ENCODE assay signal across 1 cellular context in genomic region chr10:98488669-98489430, GRCh38.
TF ChIP-seq lines count a peak whose summit lies in the region.

No MANE protein-coding gene starts in this region.

TF ChIP-seq in HepG2, 621 proteins besides CTCF, POLR2A, EP300 and RAD21 (continued from another document and continues in another):
- TF ChIP-seq HMG20A (CRISPR knock-in tag; IDR thresholded peaks at IDR 0.05; ENCODE audit: borderline replicate concordance) (peak; percentile 66; the same call in 1 of the 2 replicates), PITX1 (CRISPR knock-in tag; IDR thresholded peaks at IDR 0.05) (no peak), GATAD2A (CRISPR knock-in tag; IDR thresholded peaks at IDR 0.05) (peak; percentile 84), SP140L (CRISPR knock-in tag; IDR thresholded peaks at IDR 0.05; ENCODE audit: borderline replicate concordance) (no peak), EHMT2 (IDR thresholded peaks at IDR 0.05; ENCODE audit: borderline replicate concordance, low read depth, low read length) (no peak), ZEB1 (IDR thresholded peaks at IDR 0.05; ENCODE audit: insufficient replicate concordance, low read depth) (no peak), ZNF773 (CRISPR knock-in tag; IDR thresholded peaks at IDR 0.05; ENCODE audit: borderline replicate concordance) (no peak), NCOA1 (CRISPR knock-in tag; IDR thresholded peaks at IDR 0.05) (no peak), SP1 (IDR thresholded peaks at IDR 0.05) (no peak), SP1 (CRISPR knock-in tag; IDR thresholded peaks at IDR 0.05) (no peak), CHD2 (IDR thresholded peaks at IDR 0.05; ENCODE audit: low read depth, low read length) (no peak), GATA4 (IDR thresholded peaks at IDR 0.05; ENCODE audit: borderline replicate concordance, low read depth) (peak; percentile 30; the same call in 1 of the 2 replicates), ZNF224 (CRISPR knock-in tag; IDR thresholded peaks at IDR 0.05) (no peak), NR2F6 (IDR thresholded peaks at IDR 0.05) (peak; percentile 46), NR2F6 (CRISPR knock-in tag; IDR thresholded peaks at IDR 0.05) (peak; percentile 55; the same call in 1 of the 2 replicates), ZBTB3 (CRISPR knock-in tag; IDR thresholded peaks at IDR 0.05; ENCODE audit: borderline replicate concordance, low read depth) (no peak), RBM39 (IDR thresholded peaks at IDR 0.05; ENCODE audit: low read depth, low read length, poor library complexity, severe bottlenecking) (no peak), ZNF737 (CRISPR knock-in tag; IDR thresholded peaks at IDR 0.05; ENCODE audit: borderline replicate concordance) (no peak), ZBTB21 (CRISPR knock-in tag; IDR thresholded peaks at IDR 0.05) (no peak), ZNF101 (CRISPR knock-in tag; IDR thresholded peaks at IDR 0.05; ENCODE audit: borderline replicate concordance, low read depth) (no peak), ZNF577 (CRISPR knock-in tag; IDR thresholded peaks at IDR 0.05; ENCODE audit: borderline replicate concordance, low read depth) (no peak), TAF1 (CRISPR knock-in tag; IDR thresholded peaks at IDR 0.05) (no peak), DPF2 (CRISPR knock-in tag; IDR thresholded peaks at IDR 0.05; ENCODE audit: borderline replicate concordance, low read depth) (0 out of 2 replicates have a peak, but pooled peaks have one; percentile 51), RARA (CRISPR knock-in tag; IDR thresholded peaks at IDR 0.05) (peak; percentile 65), THRA (CRISPR knock-in tag; IDR thresholded peaks at IDR 0.05; ENCODE audit: borderline replicate concordance) (peak; percentile 65; the same call in 1 of the 2 replicates), ZNF180 (CRISPR knock-in tag; IDR thresholded peaks at IDR 0.05; ENCODE audit: borderline replicate concordance, low read depth) (no peak), CBX2 (IDR thresholded peaks at IDR 0.05; ENCODE audit: low read depth, low read length) (no peak), CBX2 (CRISPR knock-in tag; IDR thresholded peaks at IDR 0.05; ENCODE audit: low read depth) (no peak), MXI1 (IDR thresholded peaks at IDR 0.05; ENCODE audit: borderline replicate concordance, low read depth, low read length) (no peak), ZNF703 (CRISPR knock-in tag; IDR thresholded peaks at IDR 0.05; ENCODE audit: borderline replicate concordance) (no peak), SMAD1 (CRISPR knock-in tag; IDR thresholded peaks at IDR 0.05; ENCODE audit: borderline replicate concordance, low read depth) (no peak), HES4 (CRISPR knock-in tag; IDR thresholded peaks at IDR 0.05; ENCODE audit: borderline replicate concordance) (no peak), ZSCAN25 (CRISPR knock-in tag; IDR thresholded peaks at IDR 0.05) (no peak), ZFAT (CRISPR knock-in tag; conservative IDR thresholded peaks at IDR 0.05) (no peak), SALL2 (CRISPR knock-in tag; IDR thresholded peaks at IDR 0.05) (no peak), PHF5A (CRISPR knock-in tag; IDR thresholded peaks at IDR 0.05; ENCODE audit: low read depth, unreplicated experiment) (no peak), MAF1 (CRISPR knock-in tag; IDR thresholded peaks at IDR 0.05; ENCODE audit: borderline replicate concordance) (no peak), MIXL1 (CRISPR knock-in tag; IDR thresholded peaks at IDR 0.05) (no peak), RXRB (CRISPR knock-in tag; IDR thresholded peaks at IDR 0.05; ENCODE audit: borderline replicate concordance) (peak; percentile 53; the same call in 1 of the 2 replicates), ZBTB43 (CRISPR knock-in tag; conservative IDR thresholded peaks at IDR 0.05) (no peak), SALL1 (CRISPR knock-in tag; IDR thresholded peaks at IDR 0.05) (peak; percentile 66), ZNF20 (CRISPR knock-in tag; IDR thresholded peaks at IDR 0.05) (no peak), NFIB (CRISPR knock-in tag; IDR thresholded peaks at IDR 0.05; ENCODE audit: borderline replicate concordance) (no peak), HCFC1 (IDR thresholded peaks at IDR 0.05; ENCODE audit: low read depth, low read length) (no peak), ZFP41 (CRISPR knock-in tag; IDR thresholded peaks at IDR 0.05; ENCODE audit: borderline replicate concordance) (no peak)
- TF ChIP-seq, protein P1, sequence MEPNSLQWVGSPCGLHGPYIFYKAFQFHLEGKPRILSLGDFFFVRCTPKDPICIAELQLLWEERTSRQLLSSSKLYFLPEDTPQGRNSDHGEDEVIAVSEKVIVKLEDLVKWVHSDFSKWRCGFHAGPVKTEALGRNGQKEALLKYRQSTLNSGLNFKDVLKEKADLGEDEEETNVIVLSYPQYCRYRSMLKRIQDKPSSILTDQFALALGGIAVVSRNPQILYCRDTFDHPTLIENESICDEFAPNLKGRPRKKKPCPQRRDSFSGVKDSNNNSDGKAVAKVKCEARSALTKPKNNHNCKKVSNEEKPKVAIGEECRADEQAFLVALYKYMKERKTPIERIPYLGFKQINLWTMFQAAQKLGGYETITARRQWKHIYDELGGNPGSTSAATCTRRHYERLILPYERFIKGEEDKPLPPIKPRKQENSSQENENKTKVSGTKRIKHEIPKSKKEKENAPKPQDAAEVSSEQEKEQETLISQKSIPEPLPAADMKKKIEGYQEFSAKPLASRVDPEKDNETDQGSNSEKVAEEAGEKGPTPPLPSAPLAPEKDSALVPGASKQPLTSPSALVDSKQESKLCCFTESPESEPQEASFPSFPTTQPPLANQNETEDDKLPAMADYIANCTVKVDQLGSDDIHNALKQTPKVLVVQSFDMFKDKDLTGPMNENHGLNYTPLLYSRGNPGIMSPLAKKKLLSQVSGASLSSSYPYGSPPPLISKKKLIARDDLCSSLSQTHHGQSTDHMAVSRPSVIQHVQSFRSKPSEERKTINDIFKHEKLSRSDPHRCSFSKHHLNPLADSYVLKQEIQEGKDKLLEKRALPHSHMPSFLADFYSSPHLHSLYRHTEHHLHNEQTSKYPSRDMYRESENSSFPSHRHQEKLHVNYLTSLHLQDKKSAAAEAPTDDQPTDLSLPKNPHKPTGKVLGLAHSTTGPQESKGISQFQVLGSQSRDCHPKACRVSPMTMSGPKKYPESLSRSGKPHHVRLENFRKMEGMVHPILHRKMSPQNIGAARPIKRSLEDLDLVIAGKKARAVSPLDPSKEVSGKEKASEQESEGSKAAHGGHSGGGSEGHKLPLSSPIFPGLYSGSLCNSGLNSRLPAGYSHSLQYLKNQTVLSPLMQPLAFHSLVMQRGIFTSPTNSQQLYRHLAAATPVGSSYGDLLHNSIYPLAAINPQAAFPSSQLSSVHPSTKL (CRISPR knock-in tag; IDR thresholded peaks at IDR 0.05) = peak; percentile 89
- TF ChIP-seq, protein P2, sequence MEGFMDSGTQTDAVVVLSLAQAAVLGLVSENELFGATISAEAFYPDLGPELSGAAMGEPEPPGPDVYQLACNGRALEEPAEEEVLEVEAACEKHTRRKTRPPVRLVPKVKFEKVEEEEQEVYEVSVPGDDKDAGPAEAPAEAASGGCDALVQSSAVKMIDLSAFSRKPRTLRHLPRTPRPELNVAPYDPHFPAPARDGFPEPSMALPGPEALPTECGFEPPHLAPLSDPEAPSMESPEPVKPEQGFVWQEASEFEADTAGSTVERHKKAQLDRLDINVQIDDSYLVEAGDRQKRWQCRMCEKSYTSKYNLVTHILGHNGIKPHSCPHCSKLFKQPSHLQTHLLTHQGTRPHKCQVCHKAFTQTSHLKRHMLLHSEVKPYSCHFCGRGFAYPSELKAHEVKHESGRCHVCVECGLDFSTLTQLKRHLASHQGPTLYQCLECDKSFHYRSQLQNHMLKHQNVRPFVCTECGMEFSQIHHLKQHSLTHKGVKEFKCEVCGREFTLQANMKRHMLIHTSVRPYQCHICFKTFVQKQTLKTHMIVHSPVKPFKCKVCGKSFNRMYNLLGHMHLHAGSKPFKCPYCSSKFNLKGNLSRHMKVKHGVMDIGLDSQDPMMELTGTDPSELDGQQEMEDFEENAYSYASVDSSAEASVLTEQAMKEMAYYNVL (CRISPR knock-in tag; IDR thresholded peaks at IDR 0.05; ENCODE audit: borderline replicate concordance) = no peak
- TF ChIP-seq, protein P3, sequence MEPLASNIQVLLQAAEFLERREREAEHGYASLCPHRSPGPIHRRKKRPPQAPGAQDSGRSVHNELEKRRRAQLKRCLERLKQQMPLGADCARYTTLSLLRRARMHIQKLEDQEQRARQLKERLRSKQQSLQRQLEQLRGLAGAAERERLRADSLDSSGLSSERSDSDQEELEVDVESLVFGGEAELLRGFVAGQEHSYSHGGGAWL (CRISPR knock-in tag; IDR thresholded peaks at IDR 0.05) = no peak
- TF ChIP-seq, protein P4, sequence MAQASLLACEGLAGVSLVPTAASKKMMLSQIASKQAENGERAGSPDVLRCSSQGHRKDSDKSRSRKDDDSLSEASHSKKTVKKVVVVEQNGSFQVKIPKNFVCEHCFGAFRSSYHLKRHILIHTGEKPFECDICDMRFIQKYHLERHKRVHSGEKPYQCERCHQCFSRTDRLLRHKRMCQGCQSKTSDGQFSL (CRISPR knock-in tag; IDR thresholded peaks at IDR 0.05) = 0 out of 2 replicates have a peak, but pooled peaks have one; percentile 38
- TF ChIP-seq, protein P5, sequence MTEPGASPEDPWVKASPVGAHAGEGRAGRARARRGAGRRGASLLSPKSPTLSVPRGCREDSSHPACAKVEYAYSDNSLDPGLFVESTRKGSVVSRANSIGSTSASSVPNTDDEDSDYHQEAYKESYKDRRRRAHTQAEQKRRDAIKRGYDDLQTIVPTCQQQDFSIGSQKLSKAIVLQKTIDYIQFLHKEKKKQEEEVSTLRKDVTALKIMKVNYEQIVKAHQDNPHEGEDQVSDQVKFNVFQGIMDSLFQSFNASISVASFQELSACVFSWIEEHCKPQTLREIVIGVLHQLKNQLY (CRISPR knock-in tag; IDR thresholded peaks at IDR 0.05) = no peak
- TF ChIP-seq, protein P6, sequence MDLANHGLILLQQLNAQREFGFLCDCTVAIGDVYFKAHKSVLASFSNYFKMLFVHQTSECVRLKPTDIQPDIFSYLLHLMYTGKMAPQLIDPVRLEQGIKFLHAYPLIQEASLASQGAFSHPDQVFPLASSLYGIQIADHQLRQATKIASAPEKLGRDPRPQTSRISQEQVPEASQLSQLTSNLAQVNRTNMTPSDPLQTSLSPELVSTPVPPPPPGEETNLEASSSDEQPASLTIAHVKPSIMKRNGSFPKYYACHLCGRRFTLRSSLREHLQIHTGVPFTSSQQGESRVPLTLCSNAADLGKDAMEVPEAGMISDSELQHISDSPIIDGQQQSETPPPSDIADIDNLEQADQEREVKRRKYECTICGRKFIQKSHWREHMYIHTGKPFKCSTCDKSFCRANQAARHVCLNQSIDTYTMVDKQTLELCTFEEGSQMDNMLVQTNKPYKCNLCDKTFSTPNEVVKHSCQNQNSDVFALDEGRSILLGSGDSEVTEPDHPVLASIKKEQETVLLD (CRISPR knock-in tag; IDR thresholded peaks at IDR 0.05; ENCODE audit: low read depth) = no peak
- TF ChIP-seq, protein P7, sequence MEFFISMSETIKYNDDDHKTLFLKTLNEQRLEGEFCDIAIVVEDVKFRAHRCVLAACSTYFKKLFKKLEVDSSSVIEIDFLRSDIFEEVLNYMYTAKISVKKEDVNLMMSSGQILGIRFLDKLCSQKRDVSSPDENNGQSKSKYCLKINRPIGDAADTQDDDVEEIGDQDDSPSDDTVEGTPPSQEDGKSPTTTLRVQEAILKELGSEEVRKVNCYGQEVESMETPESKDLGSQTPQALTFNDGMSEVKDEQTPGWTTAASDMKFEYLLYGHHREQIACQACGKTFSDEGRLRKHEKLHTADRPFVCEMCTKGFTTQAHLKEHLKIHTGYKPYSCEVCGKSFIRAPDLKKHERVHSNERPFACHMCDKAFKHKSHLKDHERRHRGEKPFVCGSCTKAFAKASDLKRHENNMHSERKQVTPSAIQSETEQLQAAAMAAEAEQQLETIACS (CRISPR knock-in tag; IDR thresholded peaks at IDR 0.05) = no peak
- TF ChIP-seq, protein P8, sequence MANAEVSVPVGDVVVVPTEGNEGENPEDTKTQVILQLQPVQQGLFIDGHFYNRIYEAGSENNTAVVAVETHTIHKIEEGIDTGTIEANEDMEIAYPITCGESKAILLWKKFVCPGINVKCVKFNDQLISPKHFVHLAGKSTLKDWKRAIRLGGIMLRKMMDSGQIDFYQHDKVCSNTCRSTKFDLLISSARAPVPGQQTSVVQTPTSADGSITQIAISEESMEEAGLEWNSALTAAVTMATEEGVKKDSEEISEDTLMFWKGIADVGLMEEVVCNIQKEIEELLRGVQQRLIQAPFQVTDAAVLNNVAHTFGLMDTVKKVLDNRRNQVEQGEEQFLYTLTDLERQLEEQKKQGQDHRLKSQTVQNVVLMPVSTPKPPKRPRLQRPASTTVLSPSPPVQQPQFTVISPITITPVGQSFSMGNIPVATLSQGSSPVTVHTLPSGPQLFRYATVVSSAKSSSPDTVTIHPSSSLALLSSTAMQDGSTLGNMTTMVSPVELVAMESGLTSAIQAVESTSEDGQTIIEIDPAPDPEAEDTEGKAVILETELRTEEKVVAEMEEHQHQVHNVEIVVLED (CRISPR knock-in tag; IDR thresholded peaks at IDR 0.05; ENCODE audit: borderline replicate concordance) = no peak
